Comparison of ENCODE assay signal across 8 cellular contexts in genomic region chr15:84034831-84035753, GRCh38.
DNase-seq lines count a peak whose midpoint lies in the region; ATAC-seq, FAIRE-seq and TF ChIP-seq lines count a peak whose summit lies in the region.

No MANE protein-coding gene starts in this region.

- no peak for ATAC-seq in HG03108 (IDR thresholded peaks at IDR 0.05; ENCODE audit: unreplicated experiment)
- ATAC-seq in stimulated activated naive B cell treated with anti-CD40 and anti-IgM and Interleukin-4, amounts not matched to agents 10 μg/mL and 1 μg/mL and 100 μg/mL, for 72 hours (replicated peaks) = no peak

- no peak overlapping the region for H3K27ac Mint-ChIP-seq in stimulated activated naive B cell treated with anti-CD40 and anti-IgM and Interleukin-4, amounts not matched to agents 10 μg/mL and 1 μg/mL and 100 μg/mL, for 72 hours

- no peak overlapping the region for H3K4me3 Mint-ChIP-seq in stimulated activated naive B cell treated with anti-CD40 and anti-IgM and Interleukin-4, amounts not matched to agents 10 μg/mL and 1 μg/mL and 100 μg/mL, for 72 hours

- H3K27ac ChIP-seq in colonic mucosa = no peak overlapping the region
- no peak overlapping the region for H3K27ac ChIP-seq in kidney (ENCODE audit: low read depth in 2 of 2, low read length in 2 of 2)

- no peaks in the 10 kb centered on the region for H3K4me1 ChIP-seq in colonic mucosa
- no peaks in the 10 kb centered on the region for H3K4me1 ChIP-seq in kidney (ENCODE audit: control insufficient read depth in 1 of 2, insufficient read depth in 1 of 2, low read depth in 1 of 2, low read length in 2 of 2)

- peak; percentile 21 for DNase-seq in GM13977 (ENCODE audit: low spot score)
- peak; percentile 55 for DNase-seq in NAMALWA (ENCODE audit: low spot score)
- DNase-seq in colonic mucosa = no peak
- DNase-seq in midbrain (lab: John Stamatoyannopoulos, UW) = peak; percentile 1
- DNase-seq in activated CD8-positive, alpha-beta memory T cell treated with anti-CD3 and anti-CD28 coated beads, Interleukin-2, amount 50 U/mL, for 48 hours = no peak
- DNase-seq in kidney = no peak
- DNase-seq in stimulated activated naive B cell treated with anti-CD40 and anti-IgM and Interleukin-4, amounts not matched to agents 10 μg/mL and 1 μg/mL and 100 μg/mL, for 72 hours = no peak

- no peaks in the 10 kb centered on the region for H3K36me3 ChIP-seq in colonic mucosa
- peaks cover 0 to 6% of the 10 kb centered on the region in 2 donors for H3K36me3 ChIP-seq in kidney (ENCODE audit: control insufficient read depth in 1 of 2, insufficient read depth in 2 of 2, low read length in 2 of 2)

- in situ Hi-C loops in GM13977 (cut with MboI; ENCODE audit: low pct_unique_long_range_greater_than_20kb, low sequenced_read_pairs, unreplicated experiment) = no loop called here

- no peak for FAIRE-seq in kidney (lab: Jason Lieb, UNC)

- no peak overlapping the region for H3K9ac ChIP-seq in colonic mucosa (ENCODE audit: low read depth in 2 of 2, low read length in 2 of 2)
- no peak overlapping the region for H3K9ac ChIP-seq in kidney (ENCODE audit: low read length in 2 of 2)

- no peaks in the 10 kb centered on the region for H3K27me3 ChIP-seq in colonic mucosa

- H3K9me3 ChIP-seq in colonic mucosa (no peaks in the 10 kb centered on the region), kidney (ENCODE audit: control insufficient read depth in 1 of 2, low read length in 2 of 2) (no peaks in the 10 kb centered on the region)

- TF ChIP-seq CTCF in GM13977 (IDR thresholded peaks at IDR 0.05; ENCODE audit: extremely low read depth, insufficient read depth, missing control alignments) = peak; percentile 54
- peak; percentile 19 for TF ChIP-seq CTCF in colonic mucosa (IDR thresholded peaks at IDR 0.05)
- no peak for TF ChIP-seq CTCF in kidney (IDR thresholded peaks at IDR 0.05; ENCODE audit: borderline replicate concordance, extremely low read depth, insufficient read depth)

- H3K4me3 ChIP-seq in colonic mucosa (no peak overlapping the region), kidney (ENCODE audit: low read length in 2 of 2) (no peak overlapping the region)

- H3K36me3 Mint-ChIP-seq in stimulated activated naive B cell treated with anti-CD40 and anti-IgM and Interleukin-4, amounts not matched to agents 10 μg/mL and 1 μg/mL and 100 μg/mL, for 72 hours = no peaks in the 10 kb centered on the region

- intact Hi-C loops in colonic mucosa (cut with DNase I) (loop anchor here (10.0 kb wide), 1 partner anchor 470 kb away; no protein-coding TSS in a partner anchor), kidney (cut with DNase I) (no loop called here)

- no peaks in the 10 kb centered on the region for H3K4me1 Mint-ChIP-seq in stimulated activated naive B cell treated with anti-CD40 and anti-IgM and Interleukin-4, amounts not matched to agents 10 μg/mL and 1 μg/mL and 100 μg/mL, for 72 hours

- H3K27me3 Mint-ChIP-seq in stimulated activated naive B cell treated with anti-CD40 and anti-IgM and Interleukin-4, amounts not matched to agents 10 μg/mL and 1 μg/mL and 100 μg/mL, for 72 hours = peaks cover 3 to 23% of the 10 kb centered on the region in 2 donors

- peaks cover 0 to 5% of the 10 kb centered on the region in 2 donors for H3K9me3 Mint-ChIP-seq in stimulated activated naive B cell treated with anti-CD40 and anti-IgM and Interleukin-4, amounts not matched to agents 10 μg/mL and 1 μg/mL and 100 μg/mL, for 72 hours

Comparison
In these comparisons a context has a peak if more than half of its experiments do, and no peak if none do; other contexts are left out.
1. DNase-seq: peak in GM13977 (single experiment), NAMALWA (single experiment) and midbrain (single experiment); none in colonic mucosa (single experiment), activated CD8-positive, alpha-beta memory T cell treated with anti-CD3 and anti-CD28 coated beads, Interleukin-2, amount 50 U/mL, for 48 hours (single experiment), kidney (single experiment) and stimulated activated naive B cell treated with anti-CD40 and anti-IgM and Interleukin-4, amounts not matched to agents 10 μg/mL and 1 μg/mL and 100 μg/mL, for 72 hours (single experiment).